In the genomic region with DNA sequence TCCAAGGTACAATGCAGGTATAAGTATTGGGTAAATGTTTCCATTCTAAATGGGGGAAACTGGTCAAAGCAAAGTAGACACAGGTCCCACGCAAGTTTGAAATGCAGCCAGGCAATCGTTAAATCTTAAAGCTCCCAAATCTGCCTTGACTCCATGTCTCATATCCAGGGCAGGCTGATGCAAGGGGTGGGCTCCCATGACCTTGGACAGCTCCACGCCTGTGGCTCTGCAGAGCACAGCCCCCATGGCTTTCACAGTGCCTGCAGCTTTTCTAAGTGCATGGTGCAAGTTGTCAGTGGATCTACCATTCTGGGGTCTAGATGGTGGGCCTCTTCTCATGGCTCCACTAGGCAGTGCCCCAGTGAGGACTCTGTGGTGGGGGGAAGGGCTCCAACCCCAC, we compare ENCODE assay signal across 33 cellular contexts.
"Had no signal": no experiment of that assay in that cellular context is flagged by ENCODE, and none has a peak within 500 bp of the region (broad histone marks: within the 10 kb centered on the region; RNA-seq: fewer than 3 reads in every experiment).

No MANE protein-coding gene starts in this region.

- H3K27me3 ChIP-seq: brain microvascular endothelial cell had no signal

- H3K9me3 Mint-ChIP-seq: activated B cell treated with CpG ODN at 0.5 μM for 24 hours; activated CD4-positive, alpha-beta memory T cell treated with anti-CD3 and anti-CD28 coated beads for 36 hours; activated CD4-positive, alpha-beta T cell treated with anti-CD3 and anti-CD28 coated beads, Interleukin-2, amount 10 ng/mL, durations not matched to agents 24 days and 14 days; activated naive CD4-positive, alpha-beta T cell treated with anti-CD3 and anti-CD28 coated beads for 36 hours; activated naive CD4-positive, alpha-beta T cell treated with anti-CD3 and anti-CD28 coated beads, Interleukin-2, amount 50 U/mL, for 24 hours; activated naive CD8-positive, alpha-beta T cell treated with anti-CD3 and anti-CD28 coated beads for 36 hours; activated T-helper 1 cell treated with anti-CD3 and anti-CD28 coated beads, Interleukin-12 subunit alpha, Interleukin-12 subunit beta, Interleukin-2, Interleukin-4 antibody, amounts not matched to agents 30 ng/mL and 10 ng/mL and 1 ng/mL, durations not matched to agents 14 hours and 24 hours and 36 hours; activated T-helper 2 cell treated with anti-CD3 and anti-CD28 coated beads, Interferon-gamma antibody, Interleukin-2, Interleukin-4, amounts not matched to agents 10 μg/mL and 5 μg/mL and 100 μg/mL, durations not matched to agents 14 hours and 24 hours and 36 hours had no signal

- ATAC-seq: activated CD4-positive, alpha-beta T cell treated with anti-CD3 and anti-CD28 coated beads for 36 hours; activated CD4-positive, CD25-positive, alpha-beta regulatory T cell treated with anti-CD3 and anti-CD28 coated beads, Interleukin-2, amount 50 U/mL, for 24 hours; activated CD8-positive, alpha-beta memory T cell treated with anti-CD3 and anti-CD28 coated beads, Interleukin-2, amount 10 ng/mL, durations not matched to agents 7 days and 5 days; activated CD8-positive, alpha-beta T cell treated with anti-CD3 and anti-CD28 coated beads, Interleukin-2, amount 10 ng/mL, durations not matched to agents 7 days and 5 days; esophagus mucosa; T-helper 17 cell had no signal

- H3K27ac ChIP-seq: brain microvascular endothelial cell, WERI-Rb-1 had no signal

- DNase-seq: activated B cell treated with CpG ODN at 0.5 μM for 24 hours; activated CD4-positive, alpha-beta memory T cell treated with anti-CD3 and anti-CD28 coated beads for 36 hours; activated CD4-positive, alpha-beta T cell treated with anti-CD3 and anti-CD28 coated beads for 36 hours; activated CD4-positive, alpha-beta T cell treated with anti-CD3 and anti-CD28 coated beads, Interleukin-2, amount 10 ng/mL, durations not matched to agents 24 days and 14 days; activated CD8-positive, alpha-beta memory T cell treated with anti-CD3 and anti-CD28 coated beads, Interleukin-2, amount 10 ng/mL, durations not matched to agents 7 days and 5 days; activated CD8-positive, alpha-beta memory T cell treated with anti-CD3 and anti-CD28 coated beads, Interleukin-2, amount 50 U/mL, for 4 hours; activated CD8-positive, alpha-beta T cell treated with anti-CD3 and anti-CD28 coated beads, Interleukin-2, amount 10 ng/mL, durations not matched to agents 7 days and 5 days; activated effector memory CD4-positive, alpha-beta T cell treated with anti-CD3 and anti-CD28 coated beads, Interleukin-2, amount 50 U/mL, for 16 hours; activated naive CD4-positive, alpha-beta T cell treated with anti-CD3 and anti-CD28 coated beads for 36 hours; activated naive CD8-positive, alpha-beta T cell treated with anti-CD3 and anti-CD28 coated beads for 36 hours; activated T-cell treated with anti-CD3 and anti-CD28 coated beads, Interleukin-2, amount 50 U/mL, for 1 hour; activated T-cell treated with anti-CD3 and anti-CD28 coated beads, Interleukin-2, amount 50 U/mL, for 48 hours; amniotic stem cell; anterior cingulate cortex; brain microvascular endothelial cell; caudate nucleus; effector CD8-positive, alpha-beta T cell; endodermal cell; foreskin fibroblast; head of caudate nucleus; hippocampal formation; T-helper 17 cell; T1000 had no signal

- H3K27ac Mint-ChIP-seq: activated B cell treated with CpG ODN at 0.5 μM for 24 hours; activated CD4-positive, alpha-beta memory T cell treated with anti-CD3 and anti-CD28 coated beads for 36 hours; activated CD4-positive, alpha-beta T cell treated with anti-CD3 and anti-CD28 coated beads for 36 hours; activated CD4-positive, alpha-beta T cell treated with anti-CD3 and anti-CD28 coated beads, Interleukin-2, amount 10 ng/mL, durations not matched to agents 24 days and 14 days; activated CD8-positive, alpha-beta memory T cell treated with anti-CD3 and anti-CD28 coated beads, Interleukin-2, amount 10 ng/mL, durations not matched to agents 7 days and 5 days; activated CD8-positive, alpha-beta T cell treated with anti-CD3 and anti-CD28 coated beads, Interleukin-2, amount 10 ng/mL, durations not matched to agents 7 days and 5 days; activated naive CD4-positive, alpha-beta T cell treated with anti-CD3 and anti-CD28 coated beads for 36 hours; activated naive CD4-positive, alpha-beta T cell treated with anti-CD3 and anti-CD28 coated beads, Interleukin-2, amount 50 U/mL, for 24 hours; activated naive CD8-positive, alpha-beta T cell treated with anti-CD3 and anti-CD28 coated beads for 36 hours; activated T-helper 1 cell treated with anti-CD3 and anti-CD28 coated beads, Interleukin-12 subunit alpha, Interleukin-12 subunit beta, Interleukin-2, Interleukin-4 antibody, amounts not matched to agents 30 ng/mL and 10 ng/mL and 1 ng/mL, durations not matched to agents 14 hours and 24 hours and 36 hours; activated T-helper 2 cell treated with anti-CD3 and anti-CD28 coated beads, Interferon-gamma antibody, Interleukin-2, Interleukin-4, amounts not matched to agents 10 μg/mL and 5 μg/mL and 100 μg/mL, durations not matched to agents 14 hours and 24 hours and 36 hours; endodermal cell; T-helper 17 cell; T-helper 2 cell treated with Interferon-gamma antibody and Interleukin-4, amounts not matched to agents 5 μg/mL and 100 μg/mL, for 36 hours had no signal

- H3K27me3 Mint-ChIP-seq: activated B cell treated with CpG ODN at 0.5 μM for 24 hours; activated CD4-positive, alpha-beta memory T cell treated with anti-CD3 and anti-CD28 coated beads for 36 hours; activated CD4-positive, alpha-beta T cell treated with anti-CD3 and anti-CD28 coated beads for 36 hours; activated CD4-positive, alpha-beta T cell treated with anti-CD3 and anti-CD28 coated beads, Interleukin-2, amount 10 ng/mL, durations not matched to agents 24 days and 14 days; activated CD8-positive, alpha-beta memory T cell treated with anti-CD3 and anti-CD28 coated beads, Interleukin-2, amount 10 ng/mL, durations not matched to agents 7 days and 5 days; activated naive CD4-positive, alpha-beta T cell treated with anti-CD3 and anti-CD28 coated beads, Interleukin-2, amount 50 U/mL, for 24 hours; activated naive CD8-positive, alpha-beta T cell treated with anti-CD3 and anti-CD28 coated beads for 36 hours; T-helper 17 cell had no signal

- FAIRE-seq: astrocyte, colon, frontal cortex had no signal

- H3K4me3 Mint-ChIP-seq: activated B cell treated with CpG ODN at 0.5 μM for 24 hours; activated CD4-positive, alpha-beta memory T cell treated with anti-CD3 and anti-CD28 coated beads for 36 hours; activated CD4-positive, alpha-beta T cell treated with anti-CD3 and anti-CD28 coated beads for 36 hours; activated CD4-positive, alpha-beta T cell treated with anti-CD3 and anti-CD28 coated beads, Interleukin-2, amount 10 ng/mL, durations not matched to agents 24 days and 14 days; activated CD8-positive, alpha-beta memory T cell treated with anti-CD3 and anti-CD28 coated beads, Interleukin-2, amount 10 ng/mL, durations not matched to agents 7 days and 5 days; activated CD8-positive, alpha-beta T cell treated with anti-CD3 and anti-CD28 coated beads, Interleukin-2, amount 10 ng/mL, durations not matched to agents 7 days and 5 days; activated naive CD4-positive, alpha-beta T cell treated with anti-CD3 and anti-CD28 coated beads for 36 hours; activated naive CD4-positive, alpha-beta T cell treated with anti-CD3 and anti-CD28 coated beads, Interleukin-2, amount 50 U/mL, for 24 hours; activated naive CD8-positive, alpha-beta T cell treated with anti-CD3 and anti-CD28 coated beads for 36 hours; activated T-helper 1 cell treated with anti-CD3 and anti-CD28 coated beads, Interleukin-12 subunit alpha, Interleukin-12 subunit beta, Interleukin-2, Interleukin-4 antibody, amounts not matched to agents 30 ng/mL and 10 ng/mL and 1 ng/mL, durations not matched to agents 14 hours and 24 hours and 36 hours; endodermal cell; T-helper 17 cell; T-helper 2 cell treated with Interferon-gamma antibody and Interleukin-4, amounts not matched to agents 5 μg/mL and 100 μg/mL, for 36 hours had no signal

- H3K36me3 ChIP-seq: brain microvascular endothelial cell, WERI-Rb-1 had no signal

- H3K36me3 Mint-ChIP-seq: activated CD4-positive, alpha-beta memory T cell treated with anti-CD3 and anti-CD28 coated beads for 36 hours; activated CD8-positive, alpha-beta memory T cell treated with anti-CD3 and anti-CD28 coated beads, Interleukin-2, amount 10 ng/mL, durations not matched to agents 7 days and 5 days; activated naive CD4-positive, alpha-beta T cell treated with anti-CD3 and anti-CD28 coated beads, Interleukin-2, amount 50 U/mL, for 24 hours; activated naive CD8-positive, alpha-beta T cell treated with anti-CD3 and anti-CD28 coated beads for 36 hours had no signal

- H3K4me1 Mint-ChIP-seq: activated B cell treated with CpG ODN at 0.5 μM for 24 hours; activated CD4-positive, alpha-beta T cell treated with anti-CD3 and anti-CD28 coated beads for 36 hours; activated CD4-positive, alpha-beta T cell treated with anti-CD3 and anti-CD28 coated beads, Interleukin-2, amount 10 ng/mL, durations not matched to agents 24 days and 14 days; activated CD8-positive, alpha-beta memory T cell treated with anti-CD3 and anti-CD28 coated beads, Interleukin-2, amount 10 ng/mL, durations not matched to agents 7 days and 5 days; activated naive CD4-positive, alpha-beta T cell treated with anti-CD3 and anti-CD28 coated beads, Interleukin-2, amount 50 U/mL, for 24 hours; activated naive CD8-positive, alpha-beta T cell treated with anti-CD3 and anti-CD28 coated beads for 36 hours; endodermal cell; T-helper 17 cell had no signal
